ENCODE assay signal across 36 cellular contexts in the genomic region with DNA sequence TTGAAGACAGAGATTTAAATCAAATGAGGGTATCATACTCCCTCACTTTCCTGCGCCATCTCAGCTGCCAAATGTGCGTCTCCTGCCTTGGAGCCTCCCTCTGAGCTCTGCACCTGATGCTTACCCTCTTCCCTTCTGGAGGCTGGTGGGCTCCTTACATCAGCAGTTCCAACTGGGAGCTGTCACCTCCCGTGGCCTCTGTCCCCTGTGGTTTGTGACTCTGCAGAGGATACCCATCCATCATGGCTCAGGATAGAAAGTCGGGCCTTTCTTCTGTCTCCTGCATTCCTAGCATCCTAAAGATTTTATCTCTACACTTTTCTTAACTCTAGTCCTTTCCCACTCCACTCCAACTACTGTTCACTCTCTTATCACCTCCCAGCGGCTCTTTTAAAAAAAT.
"Had no signal": no experiment of that assay in that cellular context is flagged by ENCODE, and none has a peak within 500 bp of the region (broad histone marks: within the 10 kb centered on the region; RNA-seq: fewer than 3 reads in every experiment).

No MANE protein-coding gene starts in this region.

- DNase-seq: activated B cell treated with CpG ODN at 0.5 μM for 24 hours; activated CD4-positive, alpha-beta memory T cell treated with anti-CD3 and anti-CD28 coated beads, Interleukin-2, amount 10 ng/mL, durations not matched to agents 7 days and 5 days; activated CD4-positive, alpha-beta T cell treated with anti-CD3 and anti-CD28 coated beads for 4 hours; activated CD4-positive, alpha-beta T cell treated with anti-CD3 and anti-CD28 coated beads, Interleukin-2, amount 10 ng/mL, durations not matched to agents 7 days and 5 days; activated CD4-positive, alpha-beta T cell treated with anti-CD3 and anti-CD28 coated beads, Interleukin-2, amount 50 U/mL, for 48 hours; activated CD4-positive, CD25-positive, alpha-beta regulatory T cell treated with anti-CD3 and anti-CD28 coated beads, Interleukin-2, amount 50 U/mL, for 72 hours; activated CD8-positive, alpha-beta memory T cell treated with anti-CD3 and anti-CD28 coated beads for 24 hours; activated CD8-positive, alpha-beta memory T cell treated with anti-CD3 and anti-CD28 coated beads, Interleukin-2, amount 10 ng/mL, durations not matched to agents 7 days and 5 days; activated CD8-positive, alpha-beta memory T cell treated with anti-CD3 and anti-CD28 coated beads, Interleukin-2, amount 50 U/mL, for 48 hours; activated CD8-positive, alpha-beta T cell treated with anti-CD3 and anti-CD28 coated beads, Interleukin-2, amount 10 ng/mL, durations not matched to agents 7 days and 5 days; activated effector memory CD4-positive, alpha-beta T cell treated with anti-CD3 and anti-CD28 coated beads, Interleukin-2, amount 50 U/mL, for 16 hours; activated gamma-delta T cell treated with Interleukin-2 at 50 U/mL for 16 hours; activated naive CD4-positive, alpha-beta T cell; activated naive CD4-positive, alpha-beta T cell treated with anti-CD3 and anti-CD28 coated beads for 36 hours; activated naive CD4-positive, alpha-beta T cell treated with anti-CD3 and anti-CD28 coated beads, Interleukin-2, amount 50 U/mL, for 16 hours; activated naive CD8-positive, alpha-beta T cell treated with anti-CD3 and anti-CD28 coated beads for 36 hours; activated T-cell treated with anti-CD3 and anti-CD28 coated beads, Interleukin-2, amount 50 U/mL, for 1 hour; activated T-cell treated with anti-CD3 and anti-CD28 coated beads, Interleukin-2, amount 50 U/mL, for 4 hours; activated T-cell treated with anti-CD3 and anti-CD28 coated beads, Interleukin-2, amount 50 U/mL, for 72 hours; adrenal gland; amniotic stem cell; aorta; body of pancreas; brain microvascular endothelial cell; central memory CD4-positive, alpha-beta T cell; cerebellar nuclear complex; T-helper 1 cell; T-helper 2 cell; T-helper 9 cell had no signal

- H3K27me3 ChIP-seq: adrenal gland, body of pancreas, brain microvascular endothelial cell had no signal

- H3K27me3 Mint-ChIP-seq: activated B cell treated with CpG ODN at 0.5 μM for 24 hours; activated CD4-positive, alpha-beta memory T cell treated with anti-CD3 and anti-CD28 coated beads, Interleukin-2, amount 10 ng/mL, durations not matched to agents 7 days and 5 days; activated CD4-positive, alpha-beta T cell treated with anti-CD3 and anti-CD28 coated beads, Interleukin-2, amount 10 ng/mL, durations not matched to agents 7 days and 5 days; activated CD8-positive, alpha-beta memory T cell treated with anti-CD3 and anti-CD28 coated beads, Interleukin-2, amount 10 ng/mL, durations not matched to agents 7 days and 5 days; activated naive CD8-positive, alpha-beta T cell treated with anti-CD3 and anti-CD28 coated beads for 36 hours; activated T-helper 17 cell treated with anti-CD3 and anti-CD28 coated beads, Interleukin-2, amount 50 U/mL, for 72 hours had no signal

- H3K4me3 Mint-ChIP-seq: activated B cell treated with CpG ODN at 0.5 μM for 24 hours; activated CD4-positive, alpha-beta memory T cell treated with anti-CD3 and anti-CD28 coated beads, Interleukin-2, amount 10 ng/mL, durations not matched to agents 7 days and 5 days; activated CD4-positive, alpha-beta T cell treated with anti-CD3 and anti-CD28 coated beads, Interleukin-2, amount 10 ng/mL, durations not matched to agents 7 days and 5 days; activated CD8-positive, alpha-beta memory T cell treated with anti-CD3 and anti-CD28 coated beads, Interleukin-2, amount 10 ng/mL, durations not matched to agents 7 days and 5 days; activated CD8-positive, alpha-beta T cell treated with anti-CD3 and anti-CD28 coated beads, Interleukin-2, amount 10 ng/mL, durations not matched to agents 7 days and 5 days; activated naive CD4-positive, alpha-beta T cell treated with anti-CD3 and anti-CD28 coated beads for 36 hours; activated naive CD8-positive, alpha-beta T cell treated with anti-CD3 and anti-CD28 coated beads for 36 hours; activated T-cell treated with anti-CD3 and anti-CD28 coated beads, Interleukin-2, amount 50 U/mL, for 4 hours; activated T-cell treated with anti-CD3 and anti-CD28 coated beads, Interleukin-2, amount 50 U/mL, for 72 hours; activated T-helper 1 cell treated with anti-CD3 and anti-CD28 coated beads, Interleukin-12 subunit alpha, Interleukin-12 subunit beta, Interleukin-2, Interleukin-4 antibody, amounts not matched to agents 30 ng/mL and 10 ng/mL and 1 ng/mL, durations not matched to agents 14 hours and 24 hours and 36 hours; activated T-helper 17 cell treated with anti-CD3 and anti-CD28 coated beads, Interleukin-2, amount 50 U/mL, for 72 hours; T-helper 1 cell treated with Interleukin-12 subunit alpha and Interleukin-12 subunit beta and Interleukin-4 antibody, amounts not matched to agents 30 μg/mL and 1 μg/mL, for 36 hours; T-helper 2 cell treated with Interferon-gamma antibody and Interleukin-4, amounts not matched to agents 5 μg/mL and 100 μg/mL, for 36 hours had no signal

- H3K9me3 ChIP-seq: adrenal gland, body of pancreas had no signal

- H3K27ac ChIP-seq: adrenal gland, body of pancreas, brain microvascular endothelial cell, breast epithelium, VCaP had no signal

- ATAC-seq: activated CD8-positive, alpha-beta memory T cell treated with anti-CD3 and anti-CD28 coated beads, Interleukin-2, amount 10 ng/mL, durations not matched to agents 7 days and 5 days; activated CD8-positive, alpha-beta T cell treated with anti-CD3 and anti-CD28 coated beads, Interleukin-2, amount 10 ng/mL, durations not matched to agents 7 days and 5 days; activated naive CD4-positive, alpha-beta T cell treated with anti-CD3 and anti-CD28 coated beads, Interleukin-2, amount 50 U/mL, for 72 hours; activated T-cell treated with anti-CD3 and anti-CD28 coated beads, Interleukin-2, amount 50 U/mL, for 4 hours; activated T-cell treated with anti-CD3 and anti-CD28 coated beads, Interleukin-2, amount 50 U/mL, for 72 hours; activated T-helper 17 cell treated with anti-CD3 and anti-CD28 coated beads, Interleukin-2, amount 50 U/mL, for 72 hours; body of pancreas had no signal

- H3K27ac Mint-ChIP-seq: activated B cell treated with CpG ODN at 0.5 μM for 24 hours; activated CD4-positive, alpha-beta memory T cell treated with anti-CD3 and anti-CD28 coated beads, Interleukin-2, amount 10 ng/mL, durations not matched to agents 7 days and 5 days; activated CD4-positive, alpha-beta T cell treated with anti-CD3 and anti-CD28 coated beads, Interleukin-2, amount 10 ng/mL, durations not matched to agents 7 days and 5 days; activated CD8-positive, alpha-beta memory T cell treated with anti-CD3 and anti-CD28 coated beads, Interleukin-2, amount 10 ng/mL, durations not matched to agents 7 days and 5 days; activated CD8-positive, alpha-beta T cell treated with anti-CD3 and anti-CD28 coated beads, Interleukin-2, amount 10 ng/mL, durations not matched to agents 7 days and 5 days; activated naive CD4-positive, alpha-beta T cell treated with anti-CD3 and anti-CD28 coated beads for 36 hours; activated naive CD8-positive, alpha-beta T cell treated with anti-CD3 and anti-CD28 coated beads for 36 hours; activated T-cell treated with anti-CD3 and anti-CD28 coated beads, Interleukin-2, amount 50 U/mL, for 72 hours; activated T-helper 1 cell treated with anti-CD3 and anti-CD28 coated beads, Interleukin-12 subunit alpha, Interleukin-12 subunit beta, Interleukin-2, Interleukin-4 antibody, amounts not matched to agents 30 ng/mL and 10 ng/mL and 1 ng/mL, durations not matched to agents 14 hours and 24 hours and 36 hours; activated T-helper 17 cell treated with anti-CD3 and anti-CD28 coated beads, Interleukin-2, amount 50 U/mL, for 72 hours; T-helper 1 cell treated with Interleukin-12 subunit alpha and Interleukin-12 subunit beta and Interleukin-4 antibody, amounts not matched to agents 30 μg/mL and 1 μg/mL, for 36 hours; T-helper 2 cell treated with Interferon-gamma antibody and Interleukin-4, amounts not matched to agents 5 μg/mL and 100 μg/mL, for 36 hours had no signal

- H3K4me3 ChIP-seq: adrenal gland, body of pancreas, breast epithelium had no signal

- H3K4me1 Mint-ChIP-seq: activated B cell treated with CpG ODN at 0.5 μM for 24 hours had no signal

- H3K4me1 ChIP-seq: adrenal gland, body of pancreas, breast epithelium had no signal

- H3K36me3 ChIP-seq: adrenal gland, brain microvascular endothelial cell, breast epithelium had no signal
